Comparison of ENCODE assay signal across 17 cellular contexts in genomic region chrX:13666836-13667235, GRCh38. TPM values are rescaled to one million over a fixed set of nuclear protein-coding genes. Genes with fewer than 3 reads are reported as not detected.
DNase-seq lines count a peak whose midpoint lies in the region; ATAC-seq and TF ChIP-seq lines count a peak whose summit lies in the region.
"Had no signal": no experiment of that assay in that cellular context is flagged by ENCODE, and none has a peak within 500 bp of the region (broad histone marks: within the 10 kb centered on the region; RNA-seq: fewer than 3 reads in every experiment).

No MANE protein-coding gene starts in this region.

- H3K4me3 Mint-ChIP-seq in type B pancreatic cell, result no peak overlapping the region
- H3K4me3 Mint-ChIP-seq: brain; CD4-positive, alpha-beta memory T cell; natural killer cell had no signal

- peak overlapping the region; percentile 35 for H3K27ac ChIP-seq in angular gyrus (ENCODE audit: low read depth, low read length)

- no peaks in the 10 kb centered on the region for H3K4me1 Mint-ChIP-seq in type B pancreatic cell (ENCODE audit: unreplicated experiment)
- H3K4me1 Mint-ChIP-seq: natural killer cell had no signal

- no peaks in the 10 kb centered on the region for H3K36me3 Mint-ChIP-seq in type B pancreatic cell

- no peaks in the 10 kb centered on the region for H3K27me3 Mint-ChIP-seq in type B pancreatic cell
- H3K27me3 Mint-ChIP-seq: brain; CD4-positive, alpha-beta memory T cell had no signal

- no peaks in the 10 kb centered on the region for H3K9me3 Mint-ChIP-seq in type B pancreatic cell
- H3K9me3 Mint-ChIP-seq: CD4-positive, alpha-beta memory T cell; natural killer cell had no signal

- no peak for TF ChIP-seq CTCF in type B pancreatic cell (conservative IDR thresholded peaks at IDR 0.05)

- peak overlapping the region; percentile 19 for H3K27ac Mint-ChIP-seq in type B pancreatic cell
- H3K27ac Mint-ChIP-seq: natural killer cell had no signal

- ATAC-seq in GM19467 (IDR thresholded peaks at IDR 0.05; ENCODE audit: unreplicated experiment), result no peak
- no peak for ATAC-seq in GM21381 (IDR thresholded peaks at IDR 0.05; ENCODE audit: unreplicated experiment)
- ATAC-seq: GM12878, natural killer cell had no signal

- DNase-seq in NCI-H2196 (lab: John Stamatoyannopoulos, UW; ENCODE audit: unreplicated experiment) (peak; percentile 3), NCI-H2196 treated with DMSO at 0.1 percent for 48 hours (lab: John Stamatoyannopoulos, UW; ENCODE audit: unreplicated experiment) (no peak), hypothalamus (lab: John Stamatoyannopoulos, UW) (peak in 31 of 51 donors; percentile 1 to 60 (median 17)), type B pancreatic cell (ENCODE audit: extremely low spot score, unreplicated experiment) (no peak), CD1c-positive myeloid dendritic cell (ENCODE audit: extremely low spot score) (no peak)
- DNase-seq: activated CD4-positive, alpha-beta T cell treated with anti-CD3 and anti-CD28 coated beads for 1 hour; activated CD8-positive, alpha-beta memory T cell treated with anti-CD3 and anti-CD28 coated beads, Interleukin-2, amount 50 U/mL, for 4 hours; activated naive CD4-positive, alpha-beta T cell; CD4-positive, alpha-beta memory T cell; natural killer cell; NCI-H2081; SHP77 treated with DMSO at 0.1 percent for 48 hours had no signal

RNA-seq across cellular contexts. Expression of gene TCEANC, which starts 13.9 kb away (rescaled TPM):
- 2.7 and 4.6 TPM in 2 replicates for total RNA-seq in type B pancreatic cell (ENCODE audit: low replicate concordance)

RNA-seq across cellular contexts. Expression of gene RAB9A, which starts 22.1 kb away (rescaled TPM):
- 26.4 and 43.3 TPM in 2 replicates for total RNA-seq in type B pancreatic cell (ENCODE audit: low replicate concordance)

Comparison
In these comparisons a context has a peak if more than half of its experiments do, and no peak if none do; other contexts are left out.
1. DNase-seq: peak in NCI-H2196 (single experiment) and hypothalamus (31 of 51); none in NCI-H2196 treated with DMSO at 0.1 percent for 48 hours (single experiment), type B pancreatic cell (single experiment) and CD1c-positive myeloid dendritic cell (single experiment).